Comparison of ENCODE assay signal across 8 cellular contexts in the genomic region with DNA sequence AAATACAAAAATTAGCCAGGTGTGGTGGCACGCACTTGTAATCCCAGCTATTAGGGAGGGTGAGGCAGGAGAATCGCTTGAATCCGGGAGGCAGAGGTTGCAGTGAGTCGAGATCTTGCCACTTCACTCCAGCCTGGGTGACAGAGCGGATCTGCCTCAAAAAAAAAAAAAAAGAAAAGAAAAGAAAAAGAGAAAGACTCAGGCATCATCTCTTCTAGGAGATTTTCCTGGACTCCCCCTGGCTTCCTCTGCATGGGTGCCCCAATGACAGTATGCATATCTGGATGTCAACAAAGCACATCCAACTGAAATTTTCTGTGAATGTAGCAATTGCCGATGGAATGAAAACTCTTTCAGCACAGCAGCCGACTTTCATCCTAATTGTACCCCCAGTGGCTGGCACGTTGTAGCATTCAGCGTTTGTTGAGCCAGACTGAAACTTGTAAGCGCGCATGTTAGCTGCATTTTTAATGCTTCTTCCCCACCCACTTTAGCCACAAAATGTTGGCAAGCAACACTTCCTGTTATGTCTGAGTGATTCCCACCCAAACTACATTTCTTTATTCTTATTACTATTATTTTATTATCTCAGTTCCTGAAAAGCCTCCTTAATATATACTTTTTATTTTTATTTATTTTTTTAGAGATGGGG.
DNase-seq lines count a peak whose midpoint lies in the region; ATAC-seq and TF ChIP-seq lines count a peak whose summit lies in the region.

No MANE protein-coding gene starts in this region.

- H3K9me3 ChIP-seq in mucosa of descending colon: no peaks in the 10 kb centered on the region

- ATAC-seq in HG03378 (IDR thresholded peaks at IDR 0.05; ENCODE audit: unreplicated experiment) (peak; percentile 82), mucosa of descending colon (peak; percentile 43)

- in situ Hi-C loops in G401 (cut with HindIII; ENCODE audit: low sequenced_read_pairs): no loop called here

- peak; percentile 2 for TF ChIP-seq CTCF in GM12873 (IDR thresholded peaks at IDR 0.05; ENCODE audit: insufficient read depth, low read depth, low read length, missing control alignments)
- no peak for TF ChIP-seq CTCF in mucosa of descending colon (IDR thresholded peaks at IDR 0.05)

- H3K4me3 ChIP-seq in mucosa of descending colon: no peak overlapping the region

- no peaks in the 10 kb centered on the region for H3K4me1 ChIP-seq in mucosa of descending colon (ENCODE audit: low read depth)

- peak; percentile 38 to 46 for DNase-seq in activated T-cell treated with anti-CD3 and anti-CD28 coated beads, Interleukin-2, amount 50 U/mL, for 48 hours
- DNase-seq in mucosa of descending colon: peak in 1 of 3 donors; percentile 52
- DNase-seq in G401 (ENCODE audit: low spot score): no peak
- DNase-seq in SHP77 (lab: John Stamatoyannopoulos, UW): no peak
- no peak for DNase-seq in medulla oblongata (ENCODE audit: extremely low spot score)
- no peak for DNase-seq in HUDEP-2 (lab: John Stamatoyannopoulos, UW; ENCODE audit: unreplicated experiment in 76 of 76)

- no peaks in the 10 kb centered on the region for H3K36me3 ChIP-seq in mucosa of descending colon (ENCODE audit: low read depth)

- intact Hi-C loops in mucosa of descending colon (cut with DNase I, micrococcal nuclease): no loop called here

Comparison
In these comparisons a context has a peak if more than half of its experiments do, and no peak if none do; other contexts are left out.
1. DNase-seq: peak in activated T-cell treated with anti-CD3 and anti-CD28 coated beads, Interleukin-2, amount 50 U/mL, for 48 hours (2 of 2); none in G401 (single experiment), SHP77 (0 of 2), medulla oblongata (single experiment) and HUDEP-2 (0 of 76).